In the genomic region with DNA sequence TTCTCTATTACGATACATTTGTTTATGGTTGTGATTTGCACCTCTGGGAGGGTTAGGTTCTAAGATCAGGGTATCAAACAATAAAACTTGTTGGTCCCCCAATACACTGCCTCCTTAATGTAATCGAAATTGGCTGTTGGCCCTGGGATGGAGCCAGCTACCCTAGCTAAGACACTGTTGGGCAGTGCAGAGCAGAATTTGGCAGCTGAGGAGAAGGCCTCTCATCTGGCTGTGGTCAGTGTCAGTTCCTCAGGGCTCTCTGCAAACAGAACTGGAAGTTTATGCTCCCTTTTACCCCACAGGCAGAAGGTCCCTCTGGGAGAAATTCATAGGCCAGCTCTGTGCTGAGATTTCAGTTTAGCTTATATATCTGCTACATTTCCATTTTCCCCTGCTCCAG, we compare ENCODE assay signal across 1 cellular context.
TF ChIP-seq lines count a peak whose summit lies in the region.

No MANE protein-coding gene starts in this region.

TF ChIP-seq in SK-N-SH treated with all-trans-retinoic acid at 6 μM for 48 hours, 23 proteins besides CTCF, POLR2A, EP300 and RAD21 (continued from another document):
- TF ChIP-seq, protein P1, sequence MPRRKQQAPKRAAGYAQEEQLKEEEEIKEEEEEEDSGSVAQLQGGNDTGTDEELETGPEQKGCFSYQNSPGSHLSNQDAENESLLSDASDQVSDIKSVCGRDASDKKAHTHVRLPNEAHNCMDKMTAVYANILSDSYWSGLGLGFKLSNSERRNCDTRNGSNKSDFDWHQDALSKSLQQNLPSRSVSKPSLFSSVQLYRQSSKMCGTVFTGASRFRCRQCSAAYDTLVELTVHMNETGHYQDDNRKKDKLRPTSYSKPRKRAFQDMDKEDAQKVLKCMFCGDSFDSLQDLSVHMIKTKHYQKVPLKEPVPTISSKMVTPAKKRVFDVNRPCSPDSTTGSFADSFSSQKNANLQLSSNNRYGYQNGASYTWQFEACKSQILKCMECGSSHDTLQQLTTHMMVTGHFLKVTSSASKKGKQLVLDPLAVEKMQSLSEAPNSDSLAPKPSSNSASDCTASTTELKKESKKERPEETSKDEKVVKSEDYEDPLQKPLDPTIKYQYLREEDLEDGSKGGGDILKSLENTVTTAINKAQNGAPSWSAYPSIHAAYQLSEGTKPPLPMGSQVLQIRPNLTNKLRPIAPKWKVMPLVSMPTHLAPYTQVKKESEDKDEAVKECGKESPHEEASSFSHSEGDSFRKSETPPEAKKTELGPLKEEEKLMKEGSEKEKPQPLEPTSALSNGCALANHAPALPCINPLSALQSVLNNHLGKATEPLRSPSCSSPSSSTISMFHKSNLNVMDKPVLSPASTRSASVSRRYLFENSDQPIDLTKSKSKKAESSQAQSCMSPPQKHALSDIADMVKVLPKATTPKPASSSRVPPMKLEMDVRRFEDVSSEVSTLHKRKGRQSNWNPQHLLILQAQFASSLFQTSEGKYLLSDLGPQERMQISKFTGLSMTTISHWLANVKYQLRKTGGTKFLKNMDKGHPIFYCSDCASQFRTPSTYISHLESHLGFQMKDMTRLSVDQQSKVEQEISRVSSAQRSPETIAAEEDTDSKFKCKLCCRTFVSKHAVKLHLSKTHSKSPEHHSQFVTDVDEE (CRISPR knock-in tag; IDR thresholded peaks at IDR 0.05), result no peak
- TF ChIP-seq OSR1 (CRISPR knock-in tag; IDR thresholded peaks at IDR 0.05) (no peak), SNAI2 (CRISPR knock-in tag; IDR thresholded peaks at IDR 0.05) (no peak), ZFP30 (CRISPR knock-in tag; IDR thresholded peaks at IDR 0.05) (no peak), ZFP3 (CRISPR knock-in tag; IDR thresholded peaks at IDR 0.05) (no peak), BACH2 (CRISPR knock-in tag; IDR thresholded peaks at IDR 0.05; ENCODE audit: borderline replicate concordance) (no peak), RARB (CRISPR knock-in tag; IDR thresholded peaks at IDR 0.05) (no peak), CSDC2 (CRISPR knock-in tag; IDR thresholded peaks at IDR 0.05) (no peak), ZNF70 (CRISPR knock-in tag; IDR thresholded peaks at IDR 0.05) (no peak), PPARA (CRISPR knock-in tag; IDR thresholded peaks at IDR 0.05; ENCODE audit: borderline replicate concordance) (no peak)
